Comparison of ENCODE assay signal across 12 cellular contexts in genomic region chr1:15047237-15047636, GRCh38.
DNase-seq lines count a peak whose midpoint lies in the region; TF ChIP-seq lines count a peak whose summit lies in the region.
"Had no signal": no experiment of that assay in that cellular context is flagged by ENCODE, and none has a peak within 500 bp of the region (broad histone marks: within the 10 kb centered on the region; RNA-seq: fewer than 3 reads in every experiment).

No MANE protein-coding gene starts in this region.

- H3K4me3 Mint-ChIP-seq in activated CD4-positive, alpha-beta memory T cell treated with anti-CD3 and anti-CD28 coated beads for 36 hours = no peak overlapping the region
- H3K4me3 Mint-ChIP-seq: B cell; CD4-positive, alpha-beta T cell; CD8-positive, alpha-beta T cell had no signal

- H4K20me1 ChIP-seq in BLaER1 treated with 17β-estradiol and CSF1 and Interleukin-3, amounts not matched to agents 10 nM and 100 nM = peaks cover 0 to 25% (median 3%) of the 10 kb centered on the region in 11 experiments; a peak in 6 of 22 replicates

- intact Hi-C loops in activated CD4-positive, alpha-beta memory T cell treated with anti-CD3 and anti-CD28 coated beads for 36 hours (cut with micrococcal nuclease) = no loop called here

- WGBS in mesenchymal stem cell = 95% methylated on average over 11 of the region's 11 CpGs

- no peak overlapping the region for H3K27ac ChIP-seq in BLaER1 treated with 17β-estradiol and CSF1 and Interleukin-3, amounts not matched to agents 10 nM and 100 nM
- H3K27ac ChIP-seq in mesenchymal stem cell (ENCODE audit: low read length, poor library complexity, severe bottlenecking) (no peak overlapping the region), substantia nigra (ENCODE audit: low read depth, low read length, poor library complexity, severe bottlenecking) (peak overlapping the region; percentile 7)
- H3K27ac ChIP-seq: C4-2B had no signal

- H3K14ac ChIP-seq in mesenchymal stem cell (ENCODE audit: low read length in 2 of 2) = no peak overlapping the region

- H3K9me3 ChIP-seq in BLaER1 treated with 17β-estradiol and CSF1 and Interleukin-3, amounts not matched to agents 10 nM and 100 nM (replicated peaks in 1 of 11) = peaks cover 4 to 27% (median 15%) of the 10 kb centered on the region in 11 experiments; a peak in 17 of 22 replicates
- no peaks in the 10 kb centered on the region for H3K9me3 ChIP-seq in mesenchymal stem cell (ENCODE audit: control insufficient read depth, low read length)
- H3K9me3 ChIP-seq: Caco-2 had no signal

- no peak overlapping the region for H4K8ac ChIP-seq in mesenchymal stem cell (ENCODE audit: low read length)

- no peak for DNase-seq in mesenchymal stem cell
- no peak for DNase-seq in substantia nigra (lab: John Stamatoyannopoulos, UW)
- no peak for DNase-seq in activated CD4-positive, alpha-beta memory T cell treated with anti-CD3 and anti-CD28 coated beads for 36 hours
- no peak for DNase-seq in AG08396 (ENCODE audit: low spot score)
- DNase-seq in erythroblast (lab: John Stamatoyannopoulos, UW) = no peak
- DNase-seq: GF-D8 had no signal

- H3K27ac Mint-ChIP-seq in activated CD4-positive, alpha-beta memory T cell treated with anti-CD3 and anti-CD28 coated beads for 36 hours = no peak overlapping the region
- H3K27ac Mint-ChIP-seq: B cell; CD4-positive, alpha-beta T cell; CD8-positive, alpha-beta T cell had no signal

- H3K27me3 ChIP-seq in BLaER1 treated with 17β-estradiol and CSF1 and Interleukin-3, amounts not matched to agents 10 nM and 100 nM = no peaks in the 10 kb centered on the region
- H3K27me3 ChIP-seq in mesenchymal stem cell (ENCODE audit: control insufficient read depth in 1 of 2, insufficient read depth in 1 of 2, low read length in 2 of 2) = no peaks in the 10 kb centered on the region

- H2BK15ac ChIP-seq in mesenchymal stem cell (ENCODE audit: low read depth, poor library complexity, severe bottlenecking) = no peak overlapping the region

- H3K9me3 Mint-ChIP-seq in activated CD4-positive, alpha-beta memory T cell treated with anti-CD3 and anti-CD28 coated beads for 36 hours = peaks cover 7% of the 10 kb centered on the region
- H3K9me3 Mint-ChIP-seq: CD4-positive, alpha-beta T cell; CD8-positive, alpha-beta T cell had no signal

- peaks cover 0 to 32% (median 12%) of the 10 kb centered on the region in 11 experiments; a peak in 10 of 22 replicates for H3K36me3 ChIP-seq in BLaER1 treated with 17β-estradiol and CSF1 and Interleukin-3, amounts not matched to agents 10 nM and 100 nM
- H3K36me3 ChIP-seq in mesenchymal stem cell (ENCODE audit: control insufficient read depth in 1 of 2, insufficient read depth in 2 of 2, low read depth in 1 of 2, low read length in 2 of 2) = peaks cover 11 to 59% of the 10 kb centered on the region in 2 experiments

- TF ChIP-seq POLR2A in erythroblast (IDR thresholded peaks at IDR 0.05; ENCODE audit: low read length) = no peak

- no peak overlapping the region for H3K18ac ChIP-seq in mesenchymal stem cell (ENCODE audit: low read depth in 1 of 2, low read length in 2 of 2)

- no peak overlapping the region for H2AFZ ChIP-seq in mesenchymal stem cell (ENCODE audit: low read depth, low read length)

- no peak overlapping the region for H2BK12ac ChIP-seq in mesenchymal stem cell (ENCODE audit: low read length in 2 of 2)

- peaks cover 27% of the 10 kb centered on the region for H3K79me1 ChIP-seq in mesenchymal stem cell (replicated peaks; ENCODE audit: low read length, poor library complexity, severe bottlenecking)

- H3K9ac ChIP-seq in BLaER1 treated with 17β-estradiol and CSF1 and Interleukin-3, amounts not matched to agents 10 nM and 100 nM = peak overlapping the region in 2 of 11 experiments; percentile 16 to 18; a peak in 2 of 22 replicates
- peak overlapping the region; percentile 27 for H3K9ac ChIP-seq in mesenchymal stem cell (ENCODE audit: low read length)

- H3K4me1 Mint-ChIP-seq in activated CD4-positive, alpha-beta memory T cell treated with anti-CD3 and anti-CD28 coated beads for 36 hours (ENCODE audit: low read depth) = no peaks in the 10 kb centered on the region
- H3K4me1 Mint-ChIP-seq: B cell had no signal

- H3K4me1 ChIP-seq in BLaER1 treated with 17β-estradiol and CSF1 and Interleukin-3, amounts not matched to agents 10 nM and 100 nM = peaks cover 0 to 19% (median 17%) of the 10 kb centered on the region in 10 experiments; a peak in 16 of 20 replicates
- H3K4me1 ChIP-seq in mesenchymal stem cell (ENCODE audit: control insufficient read depth, insufficient read depth, low read depth, low read length) = peaks cover 17% of the 10 kb centered on the region
- H3K4me1 ChIP-seq: Caco-2 had no signal

- peaks cover 1% of the 10 kb centered on the region for H3K27me3 Mint-ChIP-seq in activated CD4-positive, alpha-beta memory T cell treated with anti-CD3 and anti-CD28 coated beads for 36 hours
- H3K27me3 Mint-ChIP-seq: B cell; CD4-positive, alpha-beta T cell had no signal

- H2BK120ac ChIP-seq in mesenchymal stem cell (ENCODE audit: low read depth, low read length) = no peak overlapping the region

- H3K4me3 ChIP-seq in BLaER1 treated with 17β-estradiol and CSF1 and Interleukin-3, amounts not matched to agents 10 nM and 100 nM = no peak overlapping the region
- H3K4me3 ChIP-seq in mesenchymal stem cell (ENCODE audit: insufficient read depth in 1 of 2, low read depth in 1 of 2, low read length in 2 of 2) = no peak overlapping the region

- CTCF ChIA-PET in activated CD4-positive, alpha-beta memory T cell treated with anti-CD3 and anti-CD28 coated beads for 36 hours (lab: Charles Lee) = interaction anchor here (1.0 to 1.4 kb wide), 3 partner anchors 10 to 269 kb away, joined by 3 read pairs; no protein-coding TSS in a partner anchor

- POLR2A ChIA-PET in activated CD4-positive, alpha-beta memory T cell treated with anti-CD3 and anti-CD28 coated beads for 36 hours (lab: Charles Lee) = no interaction called here

- no peak overlapping the region for H4K91ac ChIP-seq in mesenchymal stem cell (ENCODE audit: low read length)

- H2BK5ac ChIP-seq in mesenchymal stem cell (ENCODE audit: low read depth, low read length, poor library complexity, severe bottlenecking) = no peak overlapping the region

- no peak overlapping the region for H2AK5ac ChIP-seq in mesenchymal stem cell (ENCODE audit: low read length, severe bottlenecking)

- no peak overlapping the region for H3K4ac ChIP-seq in mesenchymal stem cell (ENCODE audit: low read depth in 1 of 2, low read length in 2 of 2)

- H3K36me3 Mint-ChIP-seq in activated CD4-positive, alpha-beta memory T cell treated with anti-CD3 and anti-CD28 coated beads for 36 hours = no peaks in the 10 kb centered on the region
- H3K36me3 Mint-ChIP-seq: CD8-positive, alpha-beta T cell had no signal

- H3K4me2 ChIP-seq in BLaER1 treated with 17β-estradiol and CSF1 and Interleukin-3, amounts not matched to agents 10 nM and 100 nM = peak overlapping the region in 8 of 11 experiments; percentile 54 to 78 (median 68); a peak in 15 of 22 replicates
- no peak overlapping the region for H3K4me2 ChIP-seq in mesenchymal stem cell (ENCODE audit: low read length, poor library complexity, severe bottlenecking)

- no peak overlapping the region for H3K23ac ChIP-seq in mesenchymal stem cell (ENCODE audit: low read length in 2 of 2)
